In the genomic region with DNA sequence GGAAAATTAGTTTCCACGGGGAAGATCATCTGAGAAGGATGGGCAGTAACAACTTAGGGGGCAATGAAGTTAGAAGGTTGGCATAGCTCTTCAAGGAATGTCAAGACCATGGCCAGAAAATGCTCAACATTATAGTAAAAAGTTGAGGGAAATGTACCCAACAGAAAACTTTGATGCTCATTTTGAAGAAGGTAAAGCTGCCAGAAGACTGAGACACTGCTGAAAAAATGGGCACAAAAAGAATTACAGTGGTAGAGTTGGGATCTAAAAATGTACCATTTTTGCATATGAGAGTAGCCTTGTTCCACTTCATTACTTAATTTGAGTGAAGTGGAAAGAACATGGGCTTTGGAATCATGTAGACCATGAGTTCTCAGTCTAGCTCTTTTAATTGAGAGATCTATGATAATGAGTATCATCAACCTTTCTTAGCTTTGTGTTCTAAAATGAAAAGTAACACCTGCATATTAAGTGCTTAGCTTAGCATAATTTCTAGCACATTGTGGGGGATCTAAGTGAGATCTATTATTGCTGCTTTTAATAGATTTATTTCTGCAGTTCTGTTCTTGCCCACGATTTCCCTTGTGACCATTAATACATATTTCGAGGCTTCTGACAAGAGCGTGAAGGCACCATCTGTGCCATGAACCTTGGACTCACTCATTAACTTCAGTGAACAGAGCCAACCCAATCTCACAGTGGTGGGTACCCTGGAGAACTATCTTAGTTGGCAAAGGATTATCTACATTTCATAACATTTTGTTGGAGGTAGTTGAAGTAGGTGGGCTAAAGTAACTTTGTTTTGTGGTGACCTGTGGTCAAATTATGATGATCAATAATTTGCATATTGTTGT, we compare ENCODE assay signal across 26 cellular contexts. TPM values are rescaled to one million over a fixed set of nuclear protein-coding genes. Genes with fewer than 3 reads are reported as not detected.
DNase-seq lines count a peak whose midpoint lies in the region; FAIRE-seq and TF ChIP-seq lines count a peak whose summit lies in the region.
"Had no signal": no experiment of that assay in that cellular context is flagged by ENCODE, and none has a peak within 500 bp of the region (broad histone marks: within the 10 kb centered on the region; RNA-seq: fewer than 3 reads in every experiment).

No MANE protein-coding gene starts in this region.

- BruUV-seq in OCI-LY7 (replicated peaks; lab: Mats Ljungman, UMichigan) = no TSS peak

- no peaks in the 10 kb centered on the region for H3K36me3 ChIP-seq in OCI-LY7 (ENCODE audit: insufficient read depth, low read length)
- H3K36me3 ChIP-seq: HAP-1, MG63, Peyer's patch had no signal

- peak overlapping the region; percentile 57; the same call in 1 of the 2 replicates for H2AFZ ChIP-seq in OCI-LY7 (ENCODE audit: low read length)
- H2AFZ ChIP-seq: GM23338 had no signal

- H3K27ac ChIP-seq in OCI-LY7 (ENCODE audit: low read depth, low read length, poor library complexity, severe bottlenecking) = no peak overlapping the region
- H3K27ac ChIP-seq: C4-2B, HL-60, Peyer's patch had no signal

- POLR2A ChIA-PET in OCI-LY7 (lab: Charles Lee) (interaction anchor here (0.8 to 1.6 kb wide), 4 partner anchors 13 to 28 kb away, joined by 3 to 5 read pairs (median 4); no protein-coding TSS in a partner anchor), GM10248 (lab: Yijun Ruan, JAX) (no interaction called here)

- H4K20me1 ChIP-seq in OCI-LY7 (ENCODE audit: insufficient read depth, low read length) = no peaks in the 10 kb centered on the region

- H3K9me2 ChIP-seq in OCI-LY7 (ENCODE audit: insufficient read depth, low read length) = no peaks in the 10 kb centered on the region

- CTCF ChIA-PET in OCI-LY7 (lab: Charles Lee; ENCODE audit: unreplicated experiment) = interaction anchor here (0.6 kb wide), 1 partner anchor 170 kb away, joined by 3 read pairs; no protein-coding TSS in a partner anchor
- CTCF ChIA-PET in GM10248 (lab: Yijun Ruan, JAX) = interaction anchor here (1.1 to 1.8 kb wide), 4 partner anchors 47 to 616 kb away, joined by 3 to 6 read pairs (median 4); no protein-coding TSS in a partner anchor

- DNase-seq in HTR-8/SVneo (ENCODE audit: insufficient read length, low spot score) = no peak
- DNase-seq in NCI-H1694 (lab: John Stamatoyannopoulos, UW) = peak; percentile 76
- no peak for DNase-seq in OCI-LY7 (ENCODE audit: low spot score)
- DNase-seq in urothelium cell line (ENCODE audit: low spot score) = no peak
- DNase-seq in amniotic stem cell (lab: John Stamatoyannopoulos, UW) = no peak
- no peak for DNase-seq in GM10248 (ENCODE audit: extremely low spot score)
- DNase-seq in NCI-H345 treated with DMSO at 0.1 percent for 48 hours (lab: John Stamatoyannopoulos, UW; ENCODE audit: unreplicated experiment) = no peak
- DNase-seq: CD8-positive, alpha-beta memory T cell; DMS 273 treated with DMSO at 0.1 percent for 48 hours; DMS79; KBM-7; MG63; NCI-H187; NCI-H2081 treated with DMSO at 0.1 percent for 48 hours; NCI-H526 treated with DMSO at 0.1 percent for 48 hours; OCI-M1; Peyer's patch; SHP77 treated with DMSO at 0.1 percent for 48 hours; T-helper 1 cell had no signal

- FAIRE-seq in HTR-8/SVneo (lab: Jason Lieb, UNC) = peak; percentile 85
- FAIRE-seq in urothelium cell line (lab: Jason Lieb, UNC) = peak; percentile 77
- FAIRE-seq: GM18507 had no signal

- TF ChIP-seq CTCF in OCI-LY7 (conservative IDR thresholded peaks at IDR 0.05; ENCODE audit: low read length) (no peak), GM10248 (IDR thresholded peaks at IDR 0.05; ENCODE audit: control extremely low read depth, extremely low read depth, low read depth, missing control alignments) (no peak)

- H3K9me3 ChIP-seq in OCI-LY7 (ENCODE audit: low read length) = no peaks in the 10 kb centered on the region
- H3K9me3 ChIP-seq: HAP-1, MG63, Peyer's patch had no signal

- no peaks in the 10 kb centered on the region for H3K79me2 ChIP-seq in OCI-LY7 (ENCODE audit: insufficient read depth, low read depth, low read length)

- H3K4me2 ChIP-seq in OCI-LY7 (ENCODE audit: low read length) = peak overlapping the region; percentile 44
- H3K4me2 ChIP-seq: GM23338 had no signal

- H3K4me1 ChIP-seq in OCI-LY7 (ENCODE audit: insufficient read depth, low read length, poor library complexity, severe bottlenecking) = peaks cover 12% of the 10 kb centered on the region
- H3K4me1 ChIP-seq: HAP-1, Peyer's patch had no signal

- intact Hi-C loops in OCI-LY7 (cut with micrococcal nuclease; ENCODE audit: unreplicated experiment) = no loop called here

- no peak overlapping the region for H3K4me3 ChIP-seq in OCI-LY7 (ENCODE audit: low read depth, low read length, poor library complexity, severe bottlenecking)
- H3K4me3 ChIP-seq: GM23338, HAP-1, MG63, Peyer's patch had no signal

RNA-seq across cellular contexts. Expression of gene NACA2, which starts 3.0 kb away (rescaled TPM):
- total RNA-seq in OCI-LY7 (2014; rRNA removed; shearing (Covaris generic)) = 0.23 TPM in 1 of 2 replicates, not detected in the other
- not detected in 2 replicates for total RNA-seq in OCI-LY7 (2022)
- total RNA-seq: B cell; CD8-positive, alpha-beta memory T cell; GM23338; NCI-H460; Peyer's patch had no signal
